ENCODE assay signal across 20 cellular contexts in genomic region chrX:11099465-11099864, GRCh38.
"Had no signal": no experiment of that assay in that cellular context is flagged by ENCODE, and none has a peak within 500 bp of the region (broad histone marks: within the 10 kb centered on the region; RNA-seq: fewer than 3 reads in every experiment).

No MANE protein-coding gene starts in this region.

- H3K9ac ChIP-seq: KMS-11 had no signal

- ATAC-seq: K562 had no signal

- H3K9me3 ChIP-seq: SJSA1 had no signal

- H3K4me3 ChIP-seq: K562, SJSA1, SK-N-MC had no signal

- H3K27ac ChIP-seq: KMS-11, SK-N-MC had no signal

- DNase-seq: NCI-H1048, NCI-H1105 treated with DMSO at 0.1 percent for 48 hours, NCI-H1417 treated with DMSO at 0.1 percent for 48 hours, NCI-H146, NCI-H1694 treated with DMSO at 0.1 percent for 48 hours, NCI-H1930, NCI-H2081 treated with DMSO at 0.1 percent for 48 hours, NCI-H2171, NCI-H446, NCI-H510A, NCI-H524 treated with DMSO at 0.1 percent for 48 hours, NCI-H69, NCI-H774, Right ventricle myocardium superior, RPMI8226, SIG-M5 had no signal

- H3K36me3 ChIP-seq: SJSA1 had no signal

- H3K4me2 ChIP-seq: KMS-11 had no signal

- H3K27me3 ChIP-seq: SJSA1 had no signal
